In genomic region chr22:22025320-22026156, GRCh38 we compare ENCODE assay signal across 1 cellular context.
A peak's percentile ranks its signal among the peaks of the same experiment; 100 is the strongest.
TF ChIP-seq lines count a peak whose summit lies in the region.

No MANE protein-coding gene starts in this region.

TF ChIP-seq in K562, 482 proteins besides CTCF, POLR2A, EP300 and RAD21 (continued from another document and continues in another):
- no peak for TF ChIP-seq FOXA3 (CRISPR knock-in tag; conservative IDR thresholded peaks at IDR 0.05 in 1 of 2, IDR thresholded peaks at IDR 0.05 in 1 of 2)
- no peak for TF ChIP-seq TCF7L2 (IDR thresholded peaks at IDR 0.05; ENCODE audit: low read depth, low read length)
- TF ChIP-seq NBN (IDR thresholded peaks at IDR 0.05; ENCODE audit: low read depth), result no peak
- TF ChIP-seq NCOA2 (IDR thresholded peaks at IDR 0.05; ENCODE audit: partially characterized antibody in 2 of 2), result no peak
- TF ChIP-seq ZNF699 (CRISPR knock-in tag; IDR thresholded peaks at IDR 0.05; ENCODE audit: insufficient replicate concordance), result no peak
- TF ChIP-seq COPS2 (conservative IDR thresholded peaks at IDR 0.05), result no peak
- TF ChIP-seq C11orf30 (IDR thresholded peaks at IDR 0.05; ENCODE audit: low read depth), result no peak
- no peak for TF ChIP-seq ZBTB40 (IDR thresholded peaks at IDR 0.05)
- TF ChIP-seq ZBTB40 (CRISPR knock-in tag; IDR thresholded peaks at IDR 0.05), result peak; percentile 27; the same call in 1 of the 2 replicates
- no peak for TF ChIP-seq XRCC3 (IDR thresholded peaks at IDR 0.05)
- no peak for TF ChIP-seq ELF2 (CRISPR knock-in tag; IDR thresholded peaks at IDR 0.05)
- peak; percentile 56; the same call in 1 of the 2 replicates for TF ChIP-seq CBFB (CRISPR knock-in tag; IDR thresholded peaks at IDR 0.05)
- TF ChIP-seq NR1H2 (CRISPR knock-in tag; IDR thresholded peaks at IDR 0.05), result no peak
- 0 out of 2 replicates have a peak, but pooled peaks have one; percentile 10 for TF ChIP-seq ATF2 (CRISPR knock-in tag; IDR thresholded peaks at IDR 0.05)
- TF ChIP-seq ASH1L (IDR thresholded peaks at IDR 0.05; ENCODE audit: borderline replicate concordance, low read depth, partially characterized antibody), result no peak
- no peak for TF ChIP-seq RNF2 (IDR thresholded peaks at IDR 0.05)
- TF ChIP-seq MAFG (tag; conservative IDR thresholded peaks at IDR 0.05), result no peak
- TF ChIP-seq ATF6 (CRISPR knock-in tag; IDR thresholded peaks at IDR 0.05), result no peak
- TF ChIP-seq EP400 (IDR thresholded peaks at IDR 0.05), result no peak
- no peak for TF ChIP-seq HEY1 (CRISPR knock-in tag; IDR thresholded peaks at IDR 0.05; ENCODE audit: borderline replicate concordance)
- TF ChIP-seq ZNF280B (CRISPR knock-in tag; IDR thresholded peaks at IDR 0.05), result no peak
- TF ChIP-seq IRF9 (tag; IDR thresholded peaks at IDR 0.05), result no peak
- peak; percentile 76; the same call in 1 of the 2 replicates for TF ChIP-seq MED1 (CRISPR knock-in tag; IDR thresholded peaks at IDR 0.05; ENCODE audit: borderline replicate concordance)
- TF ChIP-seq PBX2 (CRISPR knock-in tag; IDR thresholded peaks at IDR 0.05; ENCODE audit: low read depth), result 0 out of 2 replicates have a peak, but pooled peaks have one; percentile 5
- no peak for TF ChIP-seq PBX2 (tag; conservative IDR thresholded peaks at IDR 0.05; ENCODE audit: low read depth)
- no peak for TF ChIP-seq FIP1L1 (IDR thresholded peaks at IDR 0.05; ENCODE audit: low read depth, low read length, poor library complexity, severe bottlenecking)
- no peak for TF ChIP-seq CREB1 (IDR thresholded peaks at IDR 0.05)
- TF ChIP-seq CREB1 (CRISPR knock-in tag; IDR thresholded peaks at IDR 0.05), result 0 out of 2 replicates have a peak, but pooled peaks have one; percentile 34
- TF ChIP-seq THAP7 (CRISPR knock-in tag; IDR thresholded peaks at IDR 0.05), result 0 out of 2 replicates have a peak, but pooled peaks have one; percentile 30
- TF ChIP-seq TAL1 (IDR thresholded peaks at IDR 0.05), result no peak
- TF ChIP-seq NFXL1 (CRISPR knock-in tag; IDR thresholded peaks at IDR 0.05), result no peak
- no peak for TF ChIP-seq ZNF77 (CRISPR knock-in tag; IDR thresholded peaks at IDR 0.05)
- TF ChIP-seq HLTF (IDR thresholded peaks at IDR 0.05), result no peak
- 0 out of 2 replicates have a peak, but pooled peaks have one; percentile 17 for TF ChIP-seq STAG1 (CRISPR knock-in tag; IDR thresholded peaks at IDR 0.05; ENCODE audit: borderline replicate concordance)
- 0 out of 4 replicates have a peak, but pooled peaks of 1 of the 2 experiments have one; percentile 58 for TF ChIP-seq ZNF639 (CRISPR knock-in tag; conservative IDR thresholded peaks at IDR 0.05 in 1 of 2, IDR thresholded peaks at IDR 0.05 in 1 of 2)
- 0 out of 2 replicates have a peak, but pooled peaks have one; percentile 4 for TF ChIP-seq CEBPG (CRISPR knock-in tag; IDR thresholded peaks at IDR 0.05)
- no peak for TF ChIP-seq CEBPG (tag; conservative IDR thresholded peaks at IDR 0.05 in 1 of 2, IDR thresholded peaks at IDR 0.05 in 1 of 2)
